Comparison of ENCODE assay signal across 9 cellular contexts in genomic region chr15:43830691-43831275, GRCh38. TPM values are rescaled to one million over a fixed set of nuclear protein-coding genes. Genes with fewer than 3 reads are reported as not detected.
DNase-seq lines count a peak whose midpoint lies in the region; ATAC-seq and TF ChIP-seq lines count a peak whose summit lies in the region.
"Not testable (repeated sequence)": the region's sequence is repeated elsewhere in the genome, so short reads cannot be mapped to it uniquely, and the experiment has no call there.
"Had no signal": no experiment of that assay in that cellular context is flagged by ENCODE, and none has a peak within 500 bp of the region (broad histone marks: within the 10 kb centered on the region; RNA-seq: fewer than 3 reads in every experiment).

No MANE protein-coding gene starts in this region.

- peaks cover 60% of the 10 kb centered on the region for H3K4me1 Mint-ChIP-seq in activated CD4-positive, alpha-beta T cell treated with anti-CD3 and anti-CD28 coated beads, Interleukin-2, amount 10 ng/mL, durations not matched to agents 7 days and 5 days
- not testable (repeated sequence) for H3K4me1 Mint-ChIP-seq in activated T-helper 17 cell treated with anti-CD3 and anti-CD28 coated beads, Interleukin-2, amount 50 U/mL, for 72 hours

- CTCF ChIA-PET in activated CD4-positive, alpha-beta T cell treated with anti-CD3 and anti-CD28 coated beads, Interleukin-2, amount 10 ng/mL, durations not matched to agents 7 days and 5 days (lab: Charles Lee), result interaction anchor here (0.7 to 1.5 kb wide), 3 partner anchors 21 to 1333 kb away, joined by 3 to 6 read pairs (median 3); no protein-coding TSS in a partner anchor

- H3K27me3 Mint-ChIP-seq in activated CD4-positive, alpha-beta T cell treated with anti-CD3 and anti-CD28 coated beads, Interleukin-2, amount 10 ng/mL, durations not matched to agents 7 days and 5 days; activated T-helper 17 cell treated with anti-CD3 and anti-CD28 coated beads, Interleukin-2, amount 50 U/mL, for 72 hours: not testable (repeated sequence)

- not testable (repeated sequence) for DNase-seq in activated CD4-positive, alpha-beta T cell treated with anti-CD3 and anti-CD28 coated beads, Interleukin-2, amount 10 ng/mL, durations not matched to agents 7 days and 5 days
- peak; percentile 60 for DNase-seq in mesenteric fat pad (ENCODE audit: low spot score)

- peaks cover 87% of the 10 kb centered on the region for H3K36me3 ChIP-seq in DOHH2 (ENCODE audit: control insufficient read depth, low read length)
- peaks cover 77% of the 10 kb centered on the region for H3K36me3 ChIP-seq in OCI-LY1 (ENCODE audit: insufficient read depth, low read length)

- peaks cover 99% of the 10 kb centered on the region for H3K79me2 ChIP-seq in DOHH2 (ENCODE audit: control insufficient read depth, low read length)
- peaks cover 59% of the 10 kb centered on the region for H3K79me2 ChIP-seq in OCI-LY1 (ENCODE audit: insufficient read depth, low read length)

- peak overlapping the region; percentile 40 for H3K4me3 Mint-ChIP-seq in activated CD4-positive, alpha-beta T cell treated with anti-CD3 and anti-CD28 coated beads, Interleukin-2, amount 10 ng/mL, durations not matched to agents 7 days and 5 days
- H3K4me3 Mint-ChIP-seq in activated T-helper 17 cell treated with anti-CD3 and anti-CD28 coated beads, Interleukin-2, amount 50 U/mL, for 72 hours, result peak overlapping the region; percentile 98

- H3K4me2 ChIP-seq in DOHH2 (ENCODE audit: low read length), result peak overlapping the region; percentile 92
- H3K4me2 ChIP-seq in OCI-LY1 (ENCODE audit: low read length), result peak overlapping the region; percentile 90

- H3K27ac Mint-ChIP-seq in activated CD4-positive, alpha-beta T cell treated with anti-CD3 and anti-CD28 coated beads, Interleukin-2, amount 10 ng/mL, durations not matched to agents 7 days and 5 days, result not testable (repeated sequence)
- peak overlapping the region; percentile 65 for H3K27ac Mint-ChIP-seq in activated T-helper 17 cell treated with anti-CD3 and anti-CD28 coated beads, Interleukin-2, amount 50 U/mL, for 72 hours

- POLR2A ChIA-PET in activated CD4-positive, alpha-beta T cell treated with anti-CD3 and anti-CD28 coated beads, Interleukin-2, amount 10 ng/mL, durations not matched to agents 7 days and 5 days (lab: Charles Lee), result not testable (repeated sequence)

- H3K4me3 ChIP-seq in DOHH2 (ENCODE audit: low read length), result peak overlapping the region; percentile 85
- H3K4me3 ChIP-seq in OCI-LY1 (ENCODE audit: low read depth, low read length, poor library complexity, severe bottlenecking), result peak overlapping the region; percentile 80

- H3K9me3 Mint-ChIP-seq in activated CD4-positive, alpha-beta T cell treated with anti-CD3 and anti-CD28 coated beads, Interleukin-2, amount 10 ng/mL, durations not matched to agents 7 days and 5 days; activated T-helper 17 cell treated with anti-CD3 and anti-CD28 coated beads, Interleukin-2, amount 50 U/mL, for 72 hours: not testable (repeated sequence)

- peak overlapping the region; percentile 36; the same call in 1 of the 2 replicates for H3K9ac ChIP-seq in OCI-LY1 (ENCODE audit: low read length)

- not testable (repeated sequence) for ATAC-seq in activated T-helper 17 cell treated with anti-CD3 and anti-CD28 coated beads, Interleukin-2, amount 50 U/mL, for 72 hours (replicated peaks)

- peaks cover 17% of the 10 kb centered on the region for H4K20me1 ChIP-seq in DOHH2 (ENCODE audit: control insufficient read depth, insufficient read depth, low read depth, low read length)
- not testable (repeated sequence) for H4K20me1 ChIP-seq in OCI-LY1 (ENCODE audit: insufficient read depth, low read length)

- H3K36me3 Mint-ChIP-seq in activated CD4-positive, alpha-beta T cell treated with anti-CD3 and anti-CD28 coated beads, Interleukin-2, amount 10 ng/mL, durations not matched to agents 7 days and 5 days (ENCODE audit: low read depth), result peaks cover 57% of the 10 kb centered on the region
- peaks cover 92% of the 10 kb centered on the region for H3K36me3 Mint-ChIP-seq in activated T-helper 17 cell treated with anti-CD3 and anti-CD28 coated beads, Interleukin-2, amount 50 U/mL, for 72 hours (ENCODE audit: low read depth)

- peaks cover 45% of the 10 kb centered on the region for H3K4me1 ChIP-seq in DOHH2 (ENCODE audit: control insufficient read depth, low read length)
- H3K4me1 ChIP-seq in OCI-LY1 (ENCODE audit: insufficient read depth, low read length, severe bottlenecking), result peaks cover 52% of the 10 kb centered on the region

- not testable (repeated sequence) for TF ChIP-seq CTCF in DOHH2 (IDR thresholded peaks at IDR 0.05; ENCODE audit: low read depth, low read length, poor library complexity, severe bottlenecking); OCI-LY1 (IDR thresholded peaks at IDR 0.05; ENCODE audit: low read length)

- H3K27me3 ChIP-seq in DOHH2 (ENCODE audit: control insufficient read depth, low read length); OCI-LY1 (ENCODE audit: insufficient read depth, low read length): not testable (repeated sequence)

- H3F3A ChIP-seq in DOHH2 (ENCODE audit: control insufficient read depth, insufficient read depth), result peaks cover 18% of the 10 kb centered on the region
- H3F3A ChIP-seq in OCI-LY1 (ENCODE audit: insufficient read depth, low read length), result not testable (repeated sequence)

- peak overlapping the region; percentile 83 for H3K27ac ChIP-seq in DOHH2 (ENCODE audit: low read depth, low read length)
- H3K27ac ChIP-seq in OCI-LY1 (ENCODE audit: low read depth, low read length, poor library complexity, severe bottlenecking), result peak overlapping the region; percentile 81

- H3K9me3 ChIP-seq in DOHH2 (ENCODE audit: control insufficient read depth, insufficient read depth, low read length); OCI-LY1 (ENCODE audit: low read length): not testable (repeated sequence)

- not testable (repeated sequence) for H3K9me2 ChIP-seq in DOHH2 (replicated peaks; ENCODE audit: control insufficient read depth, low read length); OCI-LY1 (ENCODE audit: low read depth, low read length)

- H2AFZ ChIP-seq in OCI-LY1 (ENCODE audit: low read length), result not testable (repeated sequence)

RNA-seq across cellular contexts. Expression of gene WDR76, which starts 4.0 kb away (rescaled TPM):
- 10 to 100 TPM; 76.8 to 89.2 TPM for total RNA-seq in activated CD4-positive, alpha-beta T cell treated with anti-CD3 and anti-CD28 coated beads, Interleukin-2, amount 10 ng/mL, durations not matched to agents 7 days and 5 days
- 10 to 100 TPM; 73.0 to 86.2 TPM for total RNA-seq in activated T-helper 17 cell treated with anti-CD3 and anti-CD28 coated beads, Interleukin-2, amount 50 U/mL, for 72 hours
- 2.2 TPM for total RNA-seq in mesenteric fat pad

RNA-seq across cellular contexts. Expression of gene MFAP1, which starts 6.3 kb away (rescaled TPM):
- 10 to 100 TPM; 38.8 to 42.2 TPM for total RNA-seq in activated CD4-positive, alpha-beta T cell treated with anti-CD3 and anti-CD28 coated beads, Interleukin-2, amount 10 ng/mL, durations not matched to agents 7 days and 5 days
- total RNA-seq in activated T-helper 17 cell treated with anti-CD3 and anti-CD28 coated beads, Interleukin-2, amount 50 U/mL, for 72 hours, result 10 to 100 TPM; 46.5 to 63.4 TPM
- 17.9 TPM for total RNA-seq in mesenteric fat pad

RNA-seq across cellular contexts. Expression of gene HYPK, which starts 30.4 kb away (rescaled TPM):
- 10 to 100 TPM; 15.0 to 18.1 TPM for total RNA-seq in activated CD4-positive, alpha-beta T cell treated with anti-CD3 and anti-CD28 coated beads, Interleukin-2, amount 10 ng/mL, durations not matched to agents 7 days and 5 days
- total RNA-seq in activated T-helper 17 cell treated with anti-CD3 and anti-CD28 coated beads, Interleukin-2, amount 50 U/mL, for 72 hours, result 10 to 100 TPM; 15.6 to 17.5 TPM
- 18.0 TPM for total RNA-seq in mesenteric fat pad

RNA-seq across cellular contexts. Expression of gene SERINC4, which starts 30.8 kb away (rescaled TPM):
- total RNA-seq in activated CD4-positive, alpha-beta T cell treated with anti-CD3 and anti-CD28 coated beads, Interleukin-2, amount 10 ng/mL, durations not matched to agents 7 days and 5 days, result under 1 TPM; 0.37 to 0.50 TPM
- under 1 TPM; 0.17 to 0.24 TPM for total RNA-seq in activated T-helper 17 cell treated with anti-CD3 and anti-CD28 coated beads, Interleukin-2, amount 50 U/mL, for 72 hours
- total RNA-seq in mesenteric fat pad, result 0.22 TPM
- total RNA-seq: G401, M059J, PC-3, SJCRH30 had no signal

RNA-seq across cellular contexts. Expression of gene SERF2, which starts 38.7 kb away (rescaled TPM):
- total RNA-seq in activated CD4-positive, alpha-beta T cell treated with anti-CD3 and anti-CD28 coated beads, Interleukin-2, amount 10 ng/mL, durations not matched to agents 7 days and 5 days, result 100 to 1,000 TPM; 956 to 981 TPM
- 100 to 1,000 TPM; 521 to 550 TPM for total RNA-seq in activated T-helper 17 cell treated with anti-CD3 and anti-CD28 coated beads, Interleukin-2, amount 50 U/mL, for 72 hours
- 932 TPM for total RNA-seq in mesenteric fat pad

Comparison
In these comparisons a context has a peak if more than half of its experiments do, and no peak if none do; other contexts are left out.
1. RNA of gene WDR76, which starts 4.0 kb away (total RNA-seq): 76.8 to 89.2 TPM in activated CD4-positive, alpha-beta T cell treated with anti-CD3 and anti-CD28 coated beads, Interleukin-2, amount 10 ng/mL, durations not matched to agents 7 days and 5 days and 73.0 to 86.2 TPM in activated T-helper 17 cell treated with anti-CD3 and anti-CD28 coated beads, Interleukin-2, amount 50 U/mL, for 72 hours; 2.2 TPM in mesenteric fat pad (single experiment); every median in the first group is over 10 times any median in the second.